11 cellular contexts compared by ENCODE assay signal in the genomic region with DNA sequence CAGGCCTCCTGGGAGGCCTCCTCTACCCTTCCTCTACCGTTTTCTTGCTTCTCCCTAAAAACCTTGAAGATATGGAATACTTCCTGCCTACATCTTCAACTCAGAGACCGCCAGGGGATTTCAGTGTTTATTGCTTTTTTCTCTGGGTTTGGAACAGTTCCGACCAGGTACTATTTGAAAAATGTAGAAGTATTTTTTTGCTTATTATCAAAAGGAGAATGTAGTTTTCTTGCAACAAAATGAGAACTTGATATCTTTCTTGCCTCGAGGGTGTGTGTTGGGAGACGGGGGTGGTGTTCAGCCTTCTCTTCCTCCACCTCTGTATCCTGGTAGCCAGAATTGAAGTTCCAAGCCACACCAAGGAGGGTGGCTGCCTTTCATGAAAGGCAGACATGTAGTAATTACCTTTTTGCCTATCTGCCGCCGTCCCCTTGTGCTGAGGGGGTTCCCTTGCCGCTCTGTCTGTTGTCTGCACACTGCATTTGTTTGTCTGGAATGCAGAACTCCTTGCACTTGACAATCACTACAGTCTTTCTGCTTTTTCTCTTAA.
DNase-seq lines count a peak whose midpoint lies in the region; ATAC-seq, FAIRE-seq and TF ChIP-seq lines count a peak whose summit lies in the region.
"Had no signal": no experiment of that assay in that cellular context is flagged by ENCODE, and none has a peak within 500 bp of the region (broad histone marks: within the 10 kb centered on the region; RNA-seq: fewer than 3 reads in every experiment).

No MANE protein-coding gene starts in this region.

- no peaks in the 10 kb centered on the region for H3K36me3 ChIP-seq in RWPE2 (ENCODE audit: low read depth)
- no peaks in the 10 kb centered on the region for H3K36me3 ChIP-seq in fibroblast of lung (ENCODE audit: control insufficient read depth, insufficient read depth, low read length)
- no peaks in the 10 kb centered on the region for H3K36me3 ChIP-seq in prostate gland

- peaks cover 4% of the 10 kb centered on the region for H3K36me3 Mint-ChIP-seq in natural killer cell treated with Interleukin-12 subunit alpha and Interleukin-12 subunit beta and Interleukin-15 and Interleukin-18, amount 100 ng/mL, for 72 hours
- H3K36me3 Mint-ChIP-seq: naive thymus-derived CD8-positive, alpha-beta T cell had no signal

- peak overlapping the region; percentile 82 for H3K27ac ChIP-seq in AG04450 (ENCODE audit: low read depth, low read length)
- H3K27ac ChIP-seq in RWPE2 (ENCODE audit: poor library complexity, severe bottlenecking), result peak overlapping the region; percentile 96
- H3K27ac ChIP-seq in fibroblast of lung (ENCODE audit: insufficient read depth, low read length), result peak overlapping the region; percentile 66
- peak overlapping the region; percentile 58 to 63 for H3K27ac ChIP-seq in prostate gland

- ATAC-seq in RWPE2 (ENCODE audit: low read depth), result no peak
- ATAC-seq in natural killer cell treated with Interleukin-12 subunit alpha and Interleukin-12 subunit beta and Interleukin-15 and Interleukin-18, amount 100 ng/mL, for 72 hours, result no peak
- ATAC-seq: activated T-cell treated with anti-CD3 and anti-CD28 coated beads, Interleukin-2, amount 50 U/mL, for 4 hours; naive thymus-derived CD8-positive, alpha-beta T cell had no signal

- H3K9ac ChIP-seq in fibroblast of lung (ENCODE audit: insufficient read depth, low read length), result no peak overlapping the region

- POLR2A ChIA-PET in AG04450 (lab: Yijun Ruan, JAX), result interaction anchor here (0.7 to 1.5 kb wide), 6 partner anchors 17 to 212 kb away, joined by 3 to 8 read pairs (median 4); a partner anchor contains a TSS

- H3K9me3 ChIP-seq in AG04450 (ENCODE audit: control insufficient read depth, insufficient read depth, low read length) (no peaks in the 10 kb centered on the region), RWPE2 (ENCODE audit: severe bottlenecking) (no peaks in the 10 kb centered on the region), fibroblast of lung (ENCODE audit: control insufficient read depth, insufficient read depth, low read depth, low read length) (no peaks in the 10 kb centered on the region), prostate gland (no peaks in the 10 kb centered on the region)

- H2AFZ ChIP-seq in fibroblast of lung (ENCODE audit: low read length), result no peak overlapping the region

- DNase-seq in AG04450 (ENCODE audit: low read depth, low spot score) (no peak), RWPE2 (ENCODE audit: low spot score) (no peak), fibroblast of lung (ENCODE audit: low read depth in 2 of 2) (peak in 1 of 2 donors; percentile 67), prostate gland (ENCODE audit: low spot score) (no peak), D721Med (ENCODE audit: insufficient read length, low spot score) (no peak), globus pallidus (ENCODE audit: low spot score) (no peak)
- DNase-seq in natural killer cell treated with Interleukin-12 subunit alpha and Interleukin-12 subunit beta and Interleukin-15 and Interleukin-18, amount 100 ng/mL, for 72 hours (ENCODE audit: low spot score), result no peak
- no peak for DNase-seq in stimulated activated CD4-positive, alpha-beta T cell treated with anti-CD3 and anti-CD28 coated beads, Interleukin-4, amount 100 ng/mL, for 24 hours
- DNase-seq: activated T-cell treated with anti-CD3 and anti-CD28 coated beads, Interleukin-2, amount 50 U/mL, for 4 hours; naive thymus-derived CD8-positive, alpha-beta T cell had no signal

- H3K27me3 Mint-ChIP-seq in natural killer cell treated with Interleukin-12 subunit alpha and Interleukin-12 subunit beta and Interleukin-15 and Interleukin-18, amount 100 ng/mL, for 72 hours, result peaks cover 33 to 44% of the 10 kb centered on the region in 2 donors

- H3K4me2 ChIP-seq in fibroblast of lung (ENCODE audit: extremely low read depth, insufficient read depth, low read length), result peak overlapping the region; percentile 5

- no peak overlapping the region for H3K4me3 Mint-ChIP-seq in natural killer cell treated with Interleukin-12 subunit alpha and Interleukin-12 subunit beta and Interleukin-15 and Interleukin-18, amount 100 ng/mL, for 72 hours
- H3K4me3 Mint-ChIP-seq: activated T-cell treated with anti-CD3 and anti-CD28 coated beads, Interleukin-2, amount 50 U/mL, for 4 hours; naive thymus-derived CD8-positive, alpha-beta T cell had no signal

- no peak overlapping the region for H3K4me3 ChIP-seq in AG04450 (ENCODE audit: low read depth, low read length)
- H3K4me3 ChIP-seq in RWPE2 (ENCODE audit: severe bottlenecking), result no peak overlapping the region
- peak overlapping the region in 1 of 4 experiments; percentile 1 for H3K4me3 ChIP-seq in fibroblast of lung (replicated peaks in 1 of 4; ENCODE audit: control extremely low read depth in 1 of 4, insufficient read depth in 1 of 4, low read depth in 3 of 4, low read length in 4 of 4)
- no peak overlapping the region for H3K4me3 ChIP-seq in prostate gland

- H3K27ac Mint-ChIP-seq in natural killer cell treated with Interleukin-12 subunit alpha and Interleukin-12 subunit beta and Interleukin-15 and Interleukin-18, amount 100 ng/mL, for 72 hours, result no peak overlapping the region
- H3K27ac Mint-ChIP-seq: naive thymus-derived CD8-positive, alpha-beta T cell had no signal

- 38% methylated on average over 8 of the region's 8 CpGs for WGBS in prostate gland

- no peaks in the 10 kb centered on the region for H4K20me1 ChIP-seq in fibroblast of lung (ENCODE audit: control insufficient read depth, extremely low read depth, insufficient read depth, low read length)

- H3K79me2 ChIP-seq in fibroblast of lung (ENCODE audit: control insufficient read depth, insufficient read depth, low read length), result no peaks in the 10 kb centered on the region

- TF ChIP-seq CTCF in AG04450 (IDR thresholded peaks at IDR 0.05; ENCODE audit: low read depth, low read length) (peak; percentile 16; the same call in 1 of the 2 replicates), RWPE2 (IDR thresholded peaks at IDR 0.05; ENCODE audit: poor library complexity, severe bottlenecking) (no peak), fibroblast of lung (conservative IDR thresholded peaks at IDR 0.05 in 1 of 2, IDR thresholded peaks at IDR 0.05 in 1 of 2; ENCODE audit: low read depth in 1 of 2, low read length in 2 of 2) (no peak), prostate gland (IDR thresholded peaks at IDR 0.05) (no peak), D721Med (IDR thresholded peaks at IDR 0.05; ENCODE audit: insufficient read depth, missing control alignments) (no peak)

- CTCF ChIA-PET in AG04450 (lab: Charles Lee), result interaction anchor here (0.6 to 1.7 kb wide), 5 partner anchors 13 to 212 kb away, joined by 3 to 5 read pairs (median 4); a partner anchor contains a TSS

- H3K4me1 Mint-ChIP-seq in natural killer cell treated with Interleukin-12 subunit alpha and Interleukin-12 subunit beta and Interleukin-15 and Interleukin-18, amount 100 ng/mL, for 72 hours (ENCODE audit: low read depth in 2 of 2), result peaks cover 18 to 24% of the 10 kb centered on the region in 2 donors

- H3K9me3 Mint-ChIP-seq in natural killer cell treated with Interleukin-12 subunit alpha and Interleukin-12 subunit beta and Interleukin-15 and Interleukin-18, amount 100 ng/mL, for 72 hours, result no peaks in the 10 kb centered on the region
- H3K9me3 Mint-ChIP-seq: activated T-cell treated with anti-CD3 and anti-CD28 coated beads, Interleukin-2, amount 50 U/mL, for 4 hours had no signal

- peaks cover 45% of the 10 kb centered on the region for H3K4me1 ChIP-seq in RWPE2 (ENCODE audit: insufficient read depth, poor library complexity, severe bottlenecking)
- H3K4me1 ChIP-seq in fibroblast of lung (ENCODE audit: control insufficient read depth, extremely low read depth, insufficient read depth, low read length), result peaks cover 41% of the 10 kb centered on the region
- H3K4me1 ChIP-seq in prostate gland (replicated peaks), result peaks cover 6% of the 10 kb centered on the region

- intact Hi-C loops in prostate gland (cut with DNase I), result no loop called here

- no peaks in the 10 kb centered on the region for H3K27me3 ChIP-seq in AG04450 (ENCODE audit: control insufficient read depth, insufficient read depth, low read length)
- no peaks in the 10 kb centered on the region for H3K27me3 ChIP-seq in RWPE2 (ENCODE audit: insufficient read depth, poor library complexity, severe bottlenecking)
- H3K27me3 ChIP-seq in fibroblast of lung (ENCODE audit: control insufficient read depth, insufficient read depth, low read length), result no peaks in the 10 kb centered on the region
- H3K27me3 ChIP-seq in prostate gland (replicated peaks; ENCODE audit: insufficient read depth), result no peaks in the 10 kb centered on the region

- no peak for TF ChIP-seq POLR2A in prostate gland (IDR thresholded peaks at IDR 0.05)

- no peak for FAIRE-seq in D721Med (lab: Jason Lieb, UNC)
- FAIRE-seq: GM19239 had no signal
